ENCODE assay signal across 8 cellular contexts in the genomic region with DNA sequence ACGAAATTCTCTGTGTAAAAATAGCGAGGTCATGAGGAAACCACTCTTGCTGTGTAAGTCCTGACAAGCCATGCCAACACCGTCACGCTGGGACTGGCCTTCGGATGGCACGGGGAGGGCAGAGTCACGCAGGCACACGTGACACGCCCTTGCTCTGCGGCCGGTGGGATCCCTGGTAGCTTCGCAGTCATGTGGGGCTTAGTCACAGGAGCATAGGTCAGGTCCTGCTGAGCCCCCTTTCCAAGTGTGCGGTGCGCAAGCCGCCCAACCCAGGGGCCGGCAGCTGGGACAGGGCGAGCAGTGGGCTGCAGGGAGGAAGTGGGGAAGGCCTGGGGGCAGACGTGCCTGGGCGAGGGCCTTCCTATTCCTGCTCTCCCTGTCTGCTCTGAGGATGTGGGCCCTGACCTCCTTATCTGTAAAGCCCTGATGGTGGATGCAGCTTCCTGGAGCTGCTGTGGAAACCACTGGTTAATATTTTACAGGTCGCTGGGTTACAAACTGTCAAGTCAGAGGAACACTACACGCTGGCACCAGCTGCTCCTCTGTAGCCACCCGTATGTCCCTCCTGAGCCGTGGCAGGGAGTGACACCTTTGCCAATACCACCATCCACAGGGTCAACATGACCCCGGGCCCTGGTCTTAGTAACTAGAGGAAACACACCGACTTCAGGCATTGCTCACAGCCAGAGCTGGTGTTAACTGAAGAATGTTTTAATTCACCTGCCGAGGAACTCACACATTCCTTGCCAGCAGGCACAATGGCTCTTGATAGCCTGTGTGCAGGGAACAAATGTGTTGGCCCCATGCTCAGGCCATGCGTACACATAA. TPM values are rescaled to one million over a fixed set of nuclear protein-coding genes. Genes with fewer than 3 reads are reported as not detected.
DNase-seq lines count a peak whose midpoint lies in the region; ATAC-seq and TF ChIP-seq lines count a peak whose summit lies in the region.

No MANE protein-coding gene starts in this region.

- H3K27me3 ChIP-seq in hepatocyte = no peaks in the 10 kb centered on the region
- no peaks in the 10 kb centered on the region for H3K27me3 ChIP-seq in spleen (replicated peaks in 1 of 7)
- H3K27me3 ChIP-seq in BE2C = no peaks in the 10 kb centered on the region

- no peak overlapping the region for H2AFZ ChIP-seq in hepatocyte

- peak; percentile 98 for DNase-seq in DMS53 treated with DMSO at 0.1 percent for 48 hours (lab: John Stamatoyannopoulos, UW; ENCODE audit: unreplicated experiment)
- peak; percentile 92 for DNase-seq in LHCN-M2 (ENCODE audit: low read depth)
- DNase-seq in activated naive CD8-positive, alpha-beta T cell treated with anti-CD3 and anti-CD28 coated beads for 36 hours = no peak
- peak; percentile 88 for DNase-seq in hepatocyte (ENCODE audit: low spot score)
- DNase-seq in spleen = peak; percentile 95
- DNase-seq in BE2C = no peak

- no peaks in the 10 kb centered on the region for H3K9me2 ChIP-seq in hepatocyte (replicated peaks; ENCODE audit: insufficient read depth)

- H4K20me1 ChIP-seq in hepatocyte (ENCODE audit: insufficient read depth, poor library complexity, severe bottlenecking) = no peaks in the 10 kb centered on the region

- H3K36me3 ChIP-seq in hepatocyte (replicated peaks; ENCODE audit: insufficient read depth, low read depth) (no peaks in the 10 kb centered on the region), spleen (peaks cover 0 to 65% (median 0%) of the 10 kb centered on the region in 6 donors), BE2C (no peaks in the 10 kb centered on the region)

- H3K27ac Mint-ChIP-seq in activated naive CD8-positive, alpha-beta T cell treated with anti-CD3 and anti-CD28 coated beads for 36 hours = peak overlapping the region; percentile 62

- TF ChIP-seq CTCF in hepatocyte (IDR thresholded peaks at IDR 0.05; ENCODE audit: poor library complexity) = no peak
- no peak for TF ChIP-seq CTCF in spleen (IDR thresholded peaks at IDR 0.05 in 8 of 11, conservative IDR thresholded peaks at IDR 0.05 in 3 of 11)
- no peak for TF ChIP-seq CTCF in BE2C (IDR thresholded peaks at IDR 0.05; ENCODE audit: low read depth, low read length)

- TF ChIP-seq POLR2A in spleen (IDR thresholded peaks at IDR 0.05) = no peak

- WGBS in hepatocyte (ENCODE audit: low lambda C conversion rate, missing lambda C conversion rate) = 41% methylated on average over 27 of the region's 27 CpGs
- WGBS in spleen, 5 donors = 20 to 33% (median 27%) methylated on average over 15 to 27 of the region's 27 CpGs

- peaks cover 18% of the 10 kb centered on the region for H3K79me2 ChIP-seq in hepatocyte

- H3K4me3 ChIP-seq in hepatocyte (no peak overlapping the region), spleen (peak overlapping the region in 1 of 8 donors; percentile 54), BE2C (ENCODE audit: low read depth, low read length) (no peak overlapping the region)

- H3K27me3 Mint-ChIP-seq in activated naive CD8-positive, alpha-beta T cell treated with anti-CD3 and anti-CD28 coated beads for 36 hours = no peaks in the 10 kb centered on the region

- H3K4me1 ChIP-seq in hepatocyte (ENCODE audit: insufficient read depth) = peaks cover 28% of the 10 kb centered on the region
- H3K4me1 ChIP-seq in spleen = peaks cover 19 to 96% (median 82%) of the 10 kb centered on the region in 6 donors
- H3K4me1 ChIP-seq in BE2C = no peaks in the 10 kb centered on the region

- H3K27ac ChIP-seq in hepatocyte (peak overlapping the region; percentile 88), spleen (peak overlapping the region; percentile 61 to 92 (median 90))

- peaks cover 64% of the 10 kb centered on the region for H3K36me3 Mint-ChIP-seq in activated naive CD8-positive, alpha-beta T cell treated with anti-CD3 and anti-CD28 coated beads for 36 hours

- H3K4me3 Mint-ChIP-seq in activated naive CD8-positive, alpha-beta T cell treated with anti-CD3 and anti-CD28 coated beads for 36 hours = no peak overlapping the region

- ATAC-seq in GM21717 (IDR thresholded peaks at IDR 0.05; ENCODE audit: unreplicated experiment) = peak; percentile 66
- no peak for ATAC-seq in GM18519 (IDR thresholded peaks at IDR 0.05; ENCODE audit: low FRiP score, unreplicated experiment)

- H3K9me3 ChIP-seq in hepatocyte (ENCODE audit: low read depth) (no peaks in the 10 kb centered on the region), spleen (no peaks in the 10 kb centered on the region), BE2C (no peaks in the 10 kb centered on the region)

- peaks cover 56% of the 10 kb centered on the region for H3K4me1 Mint-ChIP-seq in activated naive CD8-positive, alpha-beta T cell treated with anti-CD3 and anti-CD28 coated beads for 36 hours

- H3K4me2 ChIP-seq in hepatocyte = peak overlapping the region; percentile 65

- peaks cover 6% of the 10 kb centered on the region for H3K9me3 Mint-ChIP-seq in activated naive CD8-positive, alpha-beta T cell treated with anti-CD3 and anti-CD28 coated beads for 36 hours

- intact Hi-C loops in spleen (cut with DNase I; ENCODE audit: low total_unique reads) = no loop called here

RNA-seq across cellular contexts. Expression of gene MBP, which starts 17.8 kb away (rescaled TPM):
- total RNA-seq in LHCN-M2 (2014; rRNA removed) = under 0.01 and 1.0 TPM in 2 replicates
- 0.09 TPM for polyA plus RNA-seq in LHCN-M2 (2012)
- total RNA-seq in activated naive CD8-positive, alpha-beta T cell treated with anti-CD3 and anti-CD28 coated beads for 36 hours = 10 to 100 TPM; 41.2 to 45.9 TPM
- 21.0 and 22.1 TPM in 2 replicates for total RNA-seq in hepatocyte
- 21.0 and 21.6 TPM in 2 replicates for polyA plus RNA-seq in hepatocyte
- 10 to 100 TPM; 62.5 to 96.0 (median 79.4) TPM for total RNA-seq in spleen
- 10 to 100 TPM; 11.1 to 16.4 (median 11.2) TPM for polyA plus RNA-seq in spleen
- polyA plus RNA-seq in BE2C (2012; ENCODE audit: insufficient read depth, insufficient read length, low read depth) = 0.56 TPM

Comparison
In these comparisons a context has a peak if more than half of its experiments do, and no peak if none do; other contexts are left out.
1. DNase-seq: peak in DMS53 treated with DMSO at 0.1 percent for 48 hours (single experiment), LHCN-M2 (single experiment), hepatocyte (single experiment) and spleen (single experiment); none in activated naive CD8-positive, alpha-beta T cell treated with anti-CD3 and anti-CD28 coated beads for 36 hours (single experiment) and BE2C (single experiment).
2. RNA of gene MBP, which starts 17.8 kb away (total RNA-seq): 62.5 to 96.0 TPM in spleen, 41.2 to 45.9 TPM in activated naive CD8-positive, alpha-beta T cell treated with anti-CD3 and anti-CD28 coated beads for 36 hours and 21.0 to 22.1 TPM in hepatocyte; under 0.01 to 1.0 TPM in LHCN-M2; every median in the first group is over 10 times any median in the second.